Comparison of ENCODE assay signal across 19 cellular contexts in the genomic region with DNA sequence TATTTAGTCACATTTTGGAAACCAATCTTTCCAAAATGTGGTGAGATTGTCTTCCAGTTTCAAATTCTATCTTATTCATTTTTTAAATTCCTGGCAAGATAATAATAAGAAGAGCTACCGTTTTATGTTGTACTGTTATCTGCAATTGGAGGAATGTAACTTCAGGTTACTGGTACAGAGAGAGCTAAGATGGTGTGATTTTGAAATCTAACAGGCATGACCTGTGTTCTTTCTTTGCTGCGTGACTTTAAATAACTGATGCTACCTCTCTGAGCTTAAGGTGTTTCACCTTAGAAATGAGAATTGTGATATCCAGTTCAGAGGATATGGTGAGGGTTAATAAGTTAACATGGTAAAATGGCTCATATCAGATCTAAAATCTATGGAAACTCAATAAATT. TPM values are rescaled to one million over a fixed set of nuclear protein-coding genes. Genes with fewer than 3 reads are reported as not detected.
DNase-seq lines count a peak whose midpoint lies in the region; ATAC-seq and TF ChIP-seq lines count a peak whose summit lies in the region.
"Had no signal": no experiment of that assay in that cellular context is flagged by ENCODE, and none has a peak within 500 bp of the region (broad histone marks: within the 10 kb centered on the region; RNA-seq: fewer than 3 reads in every experiment).

No MANE protein-coding gene starts in this region.

- intact Hi-C loops in dorsolateral prefrontal cortex (cut with DNase I) (loop anchor here in 1 of 2 donors (10.0 kb wide), 1 partner anchor 104 kb away; no protein-coding TSS in a partner anchor), gastrocnemius medialis (cut with DNase I; ENCODE audit: low total_unique reads) (no loop called here)

- no peaks in the 10 kb centered on the region for H3K27me3 ChIP-seq in dorsolateral prefrontal cortex
- H3K27me3 ChIP-seq in gastrocnemius medialis, result no peaks in the 10 kb centered on the region

- DNase-seq in dorsolateral prefrontal cortex, result no peak
- DNase-seq in gastrocnemius medialis, result no peak
- DNase-seq in NCI-H1105 (lab: John Stamatoyannopoulos, UW), result no peak
- no peak for DNase-seq in SW 1271 (lab: John Stamatoyannopoulos, UW)
- DNase-seq: Calu3; CD4-positive, alpha-beta memory T cell; COR-L47; DMS53; DMS79 treated with DMSO at 0.1 percent for 48 hours; GF-D8; GM23248; H9 had no signal

- H3K27me3 Mint-ChIP-seq in brain, result peaks cover 3% of the 10 kb centered on the region
- H3K27me3 Mint-ChIP-seq: CD4-positive, alpha-beta memory T cell had no signal

- H3K9me3 Mint-ChIP-seq in brain, result no peaks in the 10 kb centered on the region
- H3K9me3 Mint-ChIP-seq: H9 had no signal

- H3K27ac ChIP-seq in dorsolateral prefrontal cortex, result peak overlapping the region in 46 of 59 donors; percentile 8 to 84 (median 51)
- H3K27ac ChIP-seq in gastrocnemius medialis, result peak overlapping the region in 1 of 4 donors; percentile 31
- H3K27ac ChIP-seq: GM23248 had no signal

- H3K9me3 ChIP-seq in gastrocnemius medialis, result no peaks in the 10 kb centered on the region

- TF ChIP-seq CTCF in brain (conservative IDR thresholded peaks at IDR 0.05) (no peak), dorsolateral prefrontal cortex (IDR thresholded peaks at IDR 0.05 in 54 of 56, conservative IDR thresholded peaks at IDR 0.05 in 2 of 56; ENCODE audit: low read depth in 1 of 56, partially characterized antibody in 56 of 56) (no peak), gastrocnemius medialis (IDR thresholded peaks at IDR 0.05 in 4 of 5, conservative IDR thresholded peaks at IDR 0.05 in 1 of 5) (no peak)

- H3K4me1 Mint-ChIP-seq in brain, result peaks cover 54% of the 10 kb centered on the region
- H3K4me1 Mint-ChIP-seq: CD4-positive, alpha-beta memory T cell had no signal

- peak; percentile 45 to 46 for ATAC-seq in gastrocnemius medialis
- no peak for ATAC-seq in GM19395 (IDR thresholded peaks at IDR 0.05; ENCODE audit: unreplicated experiment)
- ATAC-seq: HCT116 had no signal

- H3K4me3 ChIP-seq in dorsolateral prefrontal cortex (peak overlapping the region in 20 of 59 donors; percentile 2 to 33 (median 13)), gastrocnemius medialis (no peak overlapping the region)
- H3K4me3 ChIP-seq: GM23248 had no signal

- no peaks in the 10 kb centered on the region for H3K36me3 ChIP-seq in gastrocnemius medialis

- H3K4me3 Mint-ChIP-seq in brain, result peak overlapping the region in 1 of 5 experiments; percentile 43
- H3K4me3 Mint-ChIP-seq: CD4-positive, alpha-beta memory T cell; H9 had no signal

- H3K27ac Mint-ChIP-seq in brain, result peak overlapping the region in 3 of 5 experiments; percentile 38 to 73 (median 39)
- H3K27ac Mint-ChIP-seq: CD4-positive, alpha-beta memory T cell had no signal

- peaks cover 0 to 14% of the 10 kb centered on the region in 2 donors for H3K4me1 ChIP-seq in gastrocnemius medialis

- no peaks in the 10 kb centered on the region for H3K36me3 Mint-ChIP-seq in brain
- H3K36me3 Mint-ChIP-seq: CD4-positive, alpha-beta memory T cell had no signal

- in situ Hi-C loops in gastrocnemius medialis (cut with MboI; ENCODE audit: low sequenced_read_pairs in 4 of 4), result no loop called here

- no peak for TF ChIP-seq POLR2A in gastrocnemius medialis (IDR thresholded peaks at IDR 0.05)

RNA-seq across cellular contexts. Expression of a gene that starts 21.7 kb away (rescaled TPM):
- 5.9 TPM for polyA plus RNA-seq in brain (ENCODE audit: insufficient read depth, low read depth, low replicate concordance)
- total RNA-seq in dorsolateral prefrontal cortex, result 100 to 1,000 TPM; 182 to 362 (median 287) TPM
- 1 to 10 TPM; 2.7 to 9.0 (median 6.0) TPM for total RNA-seq in gastrocnemius medialis
- total RNA-seq: A172, G401, GM23248, H4 had no signal
- polyA plus RNA-seq: BJ had no signal

Comparison
In these comparisons a context has a peak if more than half of its experiments do, and no peak if none do; other contexts are left out.
1. RNA of a gene that starts 21.7 kb away (total RNA-seq): 182 to 362 TPM in dorsolateral prefrontal cortex; 2.7 to 9.0 TPM in gastrocnemius medialis; every median in the first group is over 10 times any median in the second.